Comparison of ENCODE assay signal across 27 cellular contexts in the genomic region with DNA sequence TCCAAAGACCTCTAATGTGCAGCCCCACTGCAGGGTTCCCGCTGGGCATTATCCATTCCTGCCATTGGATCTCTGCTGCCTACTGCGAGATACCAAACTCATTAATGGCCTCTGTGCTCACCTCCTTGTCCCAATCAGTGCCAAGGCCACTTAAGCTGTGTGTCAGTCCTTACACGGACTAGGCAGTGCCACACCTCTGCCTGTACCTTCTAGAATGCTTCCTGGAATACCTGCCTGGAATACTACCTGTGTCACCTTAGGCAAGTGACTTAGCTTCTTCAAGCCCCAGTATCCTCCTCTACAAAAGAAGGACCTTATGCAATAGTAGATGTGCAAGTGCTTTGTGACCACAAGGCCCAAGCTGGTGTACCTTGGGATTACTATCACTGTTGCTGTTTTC.
"Had no signal": no experiment of that assay in that cellular context is flagged by ENCODE, and none has a peak within 500 bp of the region (broad histone marks: within the 10 kb centered on the region; RNA-seq: fewer than 3 reads in every experiment).

No MANE protein-coding gene starts in this region.

- H3K36me3 ChIP-seq: colonic mucosa had no signal

- ATAC-seq: activated CD4-positive, alpha-beta T cell treated with anti-CD3 and anti-CD28 coated beads for 36 hours; activated CD8-positive, alpha-beta memory T cell treated with anti-CD3 and anti-CD28 coated beads, Interleukin-2, amount 10 ng/mL, durations not matched to agents 7 days and 5 days; activated CD8-positive, alpha-beta T cell treated with anti-CD3 and anti-CD28 coated beads, Interleukin-2, amount 10 ng/mL, durations not matched to agents 7 days and 5 days; activated T-cell treated with anti-CD3 and anti-CD28 coated beads, Interleukin-2, amount 50 U/mL, for 72 hours; body of pancreas; T-helper 17 cell had no signal

- H3K27ac ChIP-seq: body of pancreas, colonic mucosa, epithelial cell of prostate had no signal

- H3K27me3 ChIP-seq: body of pancreas, colonic mucosa had no signal

- H3K9me3 ChIP-seq: body of pancreas, colonic mucosa had no signal

- H3K4me1 ChIP-seq: body of pancreas had no signal

- DNase-seq: activated CD4-positive, alpha-beta memory T cell treated with anti-CD3 and anti-CD28 coated beads for 36 hours; activated CD4-positive, alpha-beta T cell treated with anti-CD3 and anti-CD28 coated beads for 36 hours; activated CD4-positive, alpha-beta T cell treated with anti-CD3 and anti-CD28 coated beads, Interleukin-2, amount 10 ng/mL, durations not matched to agents 24 days and 14 days; activated CD4-positive, CD25-positive, alpha-beta regulatory T cell; activated CD4-positive, CD25-positive, alpha-beta regulatory T cell treated with anti-CD3 and anti-CD28 coated beads, Interleukin-2, amount 50 U/mL, for 72 hours; activated CD8-positive, alpha-beta memory T cell treated with anti-CD3 and anti-CD28 coated beads, Interleukin-2, amount 10 ng/mL, durations not matched to agents 7 days and 5 days; activated CD8-positive, alpha-beta memory T cell treated with anti-CD3 and anti-CD28 coated beads, Interleukin-2, amount 50 U/mL, for 4 hours; activated CD8-positive, alpha-beta T cell treated with anti-CD3 and anti-CD28 coated beads, Interleukin-2, amount 10 ng/mL, durations not matched to agents 7 days and 5 days; activated gamma-delta T cell treated with Interleukin-2 at 50 U/mL for 16 hours; activated naive CD4-positive, alpha-beta T cell treated with anti-CD3 and anti-CD28 coated beads, Interleukin-2, amount 50 U/mL, for 16 hours; activated naive CD4-positive, alpha-beta T cell treated with Interleukin-2 at 50 U/mL for 16 hours; activated T-cell treated with anti-CD3 and anti-CD28 coated beads for 4 hours; activated T-cell treated with anti-CD3 and anti-CD28 coated beads, Interleukin-2, amount 50 U/mL, for 24 hours; activated T-cell treated with anti-CD3 and anti-CD28 coated beads, Interleukin-2, amount 50 U/mL, for 72 hours; amniotic stem cell; aorta; body of pancreas; caudate nucleus; cerebellar nuclear complex; colonic mucosa; effector CD8-positive, alpha-beta T cell; foreskin fibroblast; head of caudate nucleus; T-helper 1 cell; T-helper 17 cell; T1000 had no signal

- H3K4me3 ChIP-seq: body of pancreas, colonic mucosa had no signal
